Comparison of ENCODE assay signal across 10 cellular contexts in genomic region chr6:13725570-13725969, GRCh38. TPM values are rescaled to one million over a fixed set of nuclear protein-coding genes. Genes with fewer than 3 reads are reported as not detected.
DNase-seq lines count a peak whose midpoint lies in the region; ATAC-seq and TF ChIP-seq lines count a peak whose summit lies in the region.
"Had no signal": no experiment of that assay in that cellular context is flagged by ENCODE, and none has a peak within 500 bp of the region (broad histone marks: within the 10 kb centered on the region; RNA-seq: fewer than 3 reads in every experiment).

No MANE protein-coding gene starts in this region.

- no peaks in the 10 kb centered on the region for H3K27me3 ChIP-seq in RWPE2 (ENCODE audit: insufficient read depth, poor library complexity, severe bottlenecking)
- no peaks in the 10 kb centered on the region for H3K27me3 ChIP-seq in breast epithelium

- ATAC-seq in RWPE2 (ENCODE audit: low read depth) (peak; percentile 77), GM21825 (IDR thresholded peaks at IDR 0.05; ENCODE audit: unreplicated experiment) (no peak)

- CTCF ChIA-PET in OCI-LY7 (lab: Charles Lee; ENCODE audit: unreplicated experiment), result no interaction called here

- H2AFZ ChIP-seq in OCI-LY7 (ENCODE audit: low read length), result no peak overlapping the region

- DNase-seq in NK-92 treated with Interleukin-12 subunit alpha and Interleukin-12 subunit beta, amount 100 ng/mL, for 24 hours (lab: John Stamatoyannopoulos, UW), result peak; percentile 23
- DNase-seq in NK-92 (lab: John Stamatoyannopoulos, UW; ENCODE audit: unreplicated experiment) (no peak), RWPE2 (ENCODE audit: low spot score) (no peak), breast epithelium (ENCODE audit: low spot score in 2 of 2) (peak in 1 of 2 donors; percentile 67), DMS153 (lab: John Stamatoyannopoulos, UW) (no peak), OCI-LY7 (ENCODE audit: low spot score) (no peak)
- DNase-seq: effector CD4-positive, alpha-beta T cell; Kasumi-1 had no signal

- H3K36me3 ChIP-seq in RWPE2 (ENCODE audit: low read depth) (no peaks in the 10 kb centered on the region), breast epithelium (no peaks in the 10 kb centered on the region), OCI-LY7 (ENCODE audit: insufficient read depth, low read length) (no peaks in the 10 kb centered on the region)

- H3K4me3 ChIP-seq in RWPE2 (ENCODE audit: severe bottlenecking), result no peak overlapping the region
- H3K4me3 ChIP-seq in breast epithelium, result no peak overlapping the region
- H3K4me3 ChIP-seq in skin epidermis, result no peak overlapping the region
- no peak overlapping the region for H3K4me3 ChIP-seq in OCI-LY7 (ENCODE audit: low read depth, low read length, poor library complexity, severe bottlenecking)

- POLR2A ChIA-PET in OCI-LY7 (lab: Charles Lee), result interaction anchor here (0.6 kb wide), 1 partner anchor 31 kb away, joined by 3 read pairs; no protein-coding TSS in a partner anchor

- H3K9me2 ChIP-seq in OCI-LY7 (ENCODE audit: insufficient read depth, low read length), result no peaks in the 10 kb centered on the region

- TF ChIP-seq POLR2A in breast epithelium (IDR thresholded peaks at IDR 0.05), result no peak

- H3K9me3 ChIP-seq in RWPE2 (ENCODE audit: severe bottlenecking), result no peaks in the 10 kb centered on the region
- H3K9me3 ChIP-seq in breast epithelium, result no peaks in the 10 kb centered on the region
- H3K9me3 ChIP-seq in OCI-LY7 (ENCODE audit: low read length), result no peaks in the 10 kb centered on the region

- BruUV-seq in OCI-LY7 (replicated peaks; lab: Mats Ljungman, UMichigan), result no TSS peak

- intact Hi-C loops in breast epithelium (cut with DNase I; ENCODE audit: low total_unique reads) (loop anchor here (2.0 kb wide), 1 partner anchor 57 kb away; no protein-coding TSS in a partner anchor), OCI-LY7 (cut with micrococcal nuclease; ENCODE audit: unreplicated experiment) (no loop called here)

- peaks cover 35% of the 10 kb centered on the region for H3K4me1 ChIP-seq in RWPE2 (ENCODE audit: insufficient read depth, poor library complexity, severe bottlenecking)
- no peaks in the 10 kb centered on the region for H3K4me1 ChIP-seq in breast epithelium
- no peaks in the 10 kb centered on the region for H3K4me1 ChIP-seq in OCI-LY7 (ENCODE audit: insufficient read depth, low read length, poor library complexity, severe bottlenecking)

- H3K27ac ChIP-seq in RWPE2 (ENCODE audit: poor library complexity, severe bottlenecking), result peak overlapping the region; percentile 71
- peak overlapping the region; percentile 80 for H3K27ac ChIP-seq in breast epithelium
- H3K27ac ChIP-seq in skin epidermis, result peak overlapping the region in 19 of 21 experiments; percentile 8 to 78 (median 64)
- H3K27ac ChIP-seq in OCI-LY7 (ENCODE audit: low read depth, low read length, poor library complexity, severe bottlenecking), result no peak overlapping the region

- no peak overlapping the region for H3K4me2 ChIP-seq in OCI-LY7 (ENCODE audit: low read length)

- no peaks in the 10 kb centered on the region for H4K20me1 ChIP-seq in OCI-LY7 (ENCODE audit: insufficient read depth, low read length)

- no peaks in the 10 kb centered on the region for H3K79me2 ChIP-seq in OCI-LY7 (ENCODE audit: insufficient read depth, low read depth, low read length)

- no peak for TF ChIP-seq CTCF in RWPE2 (IDR thresholded peaks at IDR 0.05; ENCODE audit: poor library complexity, severe bottlenecking)
- no peak for TF ChIP-seq CTCF in breast epithelium (IDR thresholded peaks at IDR 0.05)
- TF ChIP-seq CTCF in OCI-LY7 (conservative IDR thresholded peaks at IDR 0.05; ENCODE audit: low read length), result no peak

RNA-seq across cellular contexts. Expression of gene RANBP9, which starts 13.9 kb away (rescaled TPM):
- 10 to 100 TPM; 43.9 to 51.5 (median 48.0) TPM for total RNA-seq in breast epithelium
- total RNA-seq in OCI-LY7 (2014; rRNA removed; shearing (Covaris generic)), result 20.5 and 22.2 TPM in 2 replicates
- 35.0 and 41.6 TPM in 2 replicates for total RNA-seq in OCI-LY7 (2022)
